Comparison of ENCODE assay signal across 9 cellular contexts in genomic region chr6:154352898-154353585, GRCh38. TPM values are rescaled to one million over a fixed set of nuclear protein-coding genes. Genes with fewer than 3 reads are reported as not detected.
DNase-seq lines count a peak whose midpoint lies in the region; ATAC-seq and TF ChIP-seq lines count a peak whose summit lies in the region.
"Had no signal": no experiment of that assay in that cellular context is flagged by ENCODE, and none has a peak within 500 bp of the region (broad histone marks: within the 10 kb centered on the region; RNA-seq: fewer than 3 reads in every experiment).

No MANE protein-coding gene starts in this region.

- no peak overlapping the region for H3K4me3 Mint-ChIP-seq in activated naive CD4-positive, alpha-beta T cell treated with anti-CD3 and anti-CD28 coated beads, Interleukin-2, amount 10 ng/mL, durations not matched to agents 7 days and 5 days
- no peak overlapping the region for H3K4me3 Mint-ChIP-seq in CD4-positive, alpha-beta memory T cell

- POLR2A ChIA-PET in CD4-positive, alpha-beta memory T cell (lab: Charles Lee; ENCODE audit: partially characterized antibody), result no interaction called here

- no peak overlapping the region for H3K27ac Mint-ChIP-seq in activated naive CD4-positive, alpha-beta T cell treated with anti-CD3 and anti-CD28 coated beads, Interleukin-2, amount 10 ng/mL, durations not matched to agents 7 days and 5 days
- H3K27ac Mint-ChIP-seq in CD4-positive, alpha-beta memory T cell, result no peak overlapping the region

- peak; percentile 37 for DNase-seq in activated naive CD4-positive, alpha-beta T cell treated with Interleukin-2 at 50 U/mL for 16 hours
- no peak for DNase-seq in activated naive CD4-positive, alpha-beta T cell treated with anti-CD3 and anti-CD28 coated beads, Interleukin-2, amount 10 ng/mL, durations not matched to agents 7 days and 5 days
- DNase-seq in activated T-cell treated with anti-CD3 and anti-CD28 coated beads, Interleukin-2, amount 50 U/mL, for 48 hours, result peak; percentile 59 to 63
- peak; percentile 67 for DNase-seq in upper lobe of right lung
- DNase-seq in NCI-H69 (lab: John Stamatoyannopoulos, UW), result no peak
- no peak for DNase-seq in CD4-positive, alpha-beta memory T cell
- DNase-seq in ACHN, result no peak

- H3K27me3 Mint-ChIP-seq in activated naive CD4-positive, alpha-beta T cell treated with anti-CD3 and anti-CD28 coated beads, Interleukin-2, amount 10 ng/mL, durations not matched to agents 7 days and 5 days, result peaks cover 21% of the 10 kb centered on the region
- peaks cover 6 to 13% of the 10 kb centered on the region in 2 donors for H3K27me3 Mint-ChIP-seq in CD4-positive, alpha-beta memory T cell

- in situ Hi-C loops in ACHN (cut with HindIII; ENCODE audit: low pct_ligation_motif_present, low pct_unique_long_range_greater_than_20kb, low sequenced_read_pairs), result no loop called here

- ATAC-seq in HG02870 (IDR thresholded peaks at IDR 0.05; ENCODE audit: unreplicated experiment) (peak; percentile 76), upper lobe of right lung (peak; percentile 33)

- H3K4me1 ChIP-seq in upper lobe of right lung, result peaks cover 2% of the 10 kb centered on the region
- H3K4me1 ChIP-seq in CD4-positive, alpha-beta memory T cell (ENCODE audit: insufficient read depth, low read length), result no peaks in the 10 kb centered on the region

- no peaks in the 10 kb centered on the region for H3K27me3 ChIP-seq in upper lobe of right lung
- no peaks in the 10 kb centered on the region for H3K27me3 ChIP-seq in CD4-positive, alpha-beta memory T cell (ENCODE audit: insufficient read depth, low read length)

- no peak overlapping the region for H3K4me3 ChIP-seq in upper lobe of right lung
- no peak overlapping the region for H3K4me3 ChIP-seq in CD4-positive, alpha-beta memory T cell (ENCODE audit: low read length in 2 of 2)

- H3K27ac ChIP-seq in upper lobe of right lung, result no peak overlapping the region
- no peak overlapping the region for H3K27ac ChIP-seq in CD4-positive, alpha-beta memory T cell (ENCODE audit: low read depth, low read length)
- H3K27ac ChIP-seq: C4-2B had no signal

- peaks cover 13% of the 10 kb centered on the region for H3K4me1 Mint-ChIP-seq in activated naive CD4-positive, alpha-beta T cell treated with anti-CD3 and anti-CD28 coated beads, Interleukin-2, amount 10 ng/mL, durations not matched to agents 7 days and 5 days
- peaks cover 0 to 11% (median 7%) of the 10 kb centered on the region in 4 donors for H3K4me1 Mint-ChIP-seq in CD4-positive, alpha-beta memory T cell

- CTCF ChIA-PET in activated naive CD4-positive, alpha-beta T cell treated with anti-CD3 and anti-CD28 coated beads, Interleukin-2, amount 10 ng/mL, durations not matched to agents 7 days and 5 days (lab: Charles Lee), result no interaction called here
- CTCF ChIA-PET in CD4-positive, alpha-beta memory T cell (lab: Charles Lee; ENCODE audit: partially characterized antibody), result no interaction called here

- no peaks in the 10 kb centered on the region for H3K9me3 Mint-ChIP-seq in activated naive CD4-positive, alpha-beta T cell treated with anti-CD3 and anti-CD28 coated beads, Interleukin-2, amount 10 ng/mL, durations not matched to agents 7 days and 5 days
- peaks cover 0 to 6% (median 0%) of the 10 kb centered on the region in 8 donors for H3K9me3 Mint-ChIP-seq in CD4-positive, alpha-beta memory T cell

- no peak for TF ChIP-seq CTCF in upper lobe of right lung (IDR thresholded peaks at IDR 0.05)

- intact Hi-C loops in upper lobe of right lung (cut with DNase I), result no loop called here
- intact Hi-C loops in CD4-positive, alpha-beta memory T cell (cut with micrococcal nuclease), result no loop called here

- no peaks in the 10 kb centered on the region for H3K36me3 ChIP-seq in upper lobe of right lung
- no peaks in the 10 kb centered on the region for H3K36me3 ChIP-seq in CD4-positive, alpha-beta memory T cell (ENCODE audit: insufficient read depth, low read length)

- no peaks in the 10 kb centered on the region for H3K36me3 Mint-ChIP-seq in activated naive CD4-positive, alpha-beta T cell treated with anti-CD3 and anti-CD28 coated beads, Interleukin-2, amount 10 ng/mL, durations not matched to agents 7 days and 5 days
- no peaks in the 10 kb centered on the region for H3K36me3 Mint-ChIP-seq in CD4-positive, alpha-beta memory T cell

- H3K9me3 ChIP-seq in upper lobe of right lung, result no peaks in the 10 kb centered on the region
- H3K9me3 ChIP-seq in CD4-positive, alpha-beta memory T cell (ENCODE audit: control insufficient read depth in 1 of 2, low read length in 2 of 2), result no peaks in the 10 kb centered on the region

RNA-seq across cellular contexts. Expression of gene IPCEF1, which starts 3.6 kb away (rescaled TPM):
- 8.8 TPM for total RNA-seq in upper lobe of right lung
- 10 to 100 TPM; 92.5 to 97.7 TPM for total RNA-seq in CD4-positive, alpha-beta memory T cell
- 10 to 100 TPM; 67.7 to 71.8 TPM for polyA plus RNA-seq in CD4-positive, alpha-beta memory T cell

Comparison
In these comparisons a context has a peak if more than half of its experiments do, and no peak if none do; other contexts are left out.
1. DNase-seq: peak in activated naive CD4-positive, alpha-beta T cell treated with Interleukin-2 at 50 U/mL for 16 hours (single experiment), activated T-cell treated with anti-CD3 and anti-CD28 coated beads, Interleukin-2, amount 50 U/mL, for 48 hours (2 of 2) and upper lobe of right lung (single experiment); none in activated naive CD4-positive, alpha-beta T cell treated with anti-CD3 and anti-CD28 coated beads, Interleukin-2, amount 10 ng/mL, durations not matched to agents 7 days and 5 days (single experiment), NCI-H69 (single experiment), CD4-positive, alpha-beta memory T cell (0 of 5) and ACHN (single experiment).